11 cellular contexts compared by ENCODE assay signal in the genomic region with DNA sequence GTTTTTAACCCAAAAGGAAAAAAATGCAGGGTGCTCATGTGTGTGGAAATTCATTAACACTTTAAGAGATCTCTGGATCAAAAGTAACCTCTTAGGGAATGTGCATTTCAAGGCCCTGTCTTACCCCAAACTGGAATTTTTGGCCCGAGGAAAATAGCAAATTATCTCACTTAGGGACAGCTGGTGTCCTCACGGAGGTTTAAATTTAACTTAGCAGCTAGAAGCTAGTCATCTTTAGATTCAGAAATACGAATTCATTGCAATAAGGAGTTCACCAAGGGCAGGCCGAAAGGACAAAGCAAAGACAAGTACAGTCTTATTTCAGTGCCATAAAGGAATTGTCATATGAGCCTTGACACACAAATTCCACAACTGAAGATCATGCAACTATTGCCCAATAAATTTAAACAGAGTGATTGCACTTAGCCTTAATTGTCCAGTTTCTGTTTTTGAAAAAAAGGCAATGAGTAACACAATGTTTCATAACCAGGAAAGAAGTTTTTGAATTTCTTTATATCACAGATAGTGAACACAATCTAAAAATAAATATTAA. TPM values are rescaled to one million over a fixed set of nuclear protein-coding genes. Genes with fewer than 3 reads are reported as not detected.
DNase-seq lines count a peak whose midpoint lies in the region; ATAC-seq, FAIRE-seq and TF ChIP-seq lines count a peak whose summit lies in the region.
"Had no signal": no experiment of that assay in that cellular context is flagged by ENCODE, and none has a peak within 500 bp of the region (broad histone marks: within the 10 kb centered on the region; RNA-seq: fewer than 3 reads in every experiment).

No MANE protein-coding gene starts in this region.

- H3K27me3 ChIP-seq in spleen (replicated peaks in 1 of 7): no peaks in the 10 kb centered on the region

- H3K36me3 ChIP-seq in spleen: no peaks in the 10 kb centered on the region

- no peaks in the 10 kb centered on the region for H3K4me1 Mint-ChIP-seq in activated CD4-positive, alpha-beta T cell treated with anti-CD3 and anti-CD28 coated beads for 36 hours
- H3K4me1 Mint-ChIP-seq: stimulated activated naive B cell treated with anti-CD40 and anti-IgM and Interleukin-4, amounts not matched to agents 10 μg/mL and 1 μg/mL and 100 μg/mL, for 72 hours had no signal

- POLR2A ChIA-PET in activated CD4-positive, alpha-beta T cell treated with anti-CD3 and anti-CD28 coated beads for 36 hours (lab: Charles Lee): no interaction called here

- peaks cover 0 to 9% (median 0%) of the 10 kb centered on the region in 6 donors for H3K4me1 ChIP-seq in spleen

- H3K9me3 ChIP-seq in spleen: no peaks in the 10 kb centered on the region

- H3K27me3 Mint-ChIP-seq in activated CD4-positive, alpha-beta T cell treated with anti-CD3 and anti-CD28 coated beads for 36 hours: no peaks in the 10 kb centered on the region
- H3K27me3 Mint-ChIP-seq: stimulated activated naive B cell treated with anti-CD40 and anti-IgM and Interleukin-4, amounts not matched to agents 10 μg/mL and 1 μg/mL and 100 μg/mL, for 72 hours had no signal

- FAIRE-seq in H54 (lab: Jason Lieb, UNC): peak; percentile 93

- no peak overlapping the region for H3K4me3 ChIP-seq in spleen

- no peaks in the 10 kb centered on the region for H3K36me3 Mint-ChIP-seq in activated CD4-positive, alpha-beta T cell treated with anti-CD3 and anti-CD28 coated beads for 36 hours (ENCODE audit: low read depth)
- H3K36me3 Mint-ChIP-seq: stimulated activated naive B cell treated with anti-CD40 and anti-IgM and Interleukin-4, amounts not matched to agents 10 μg/mL and 1 μg/mL and 100 μg/mL, for 72 hours had no signal

- H3K4me3 Mint-ChIP-seq in activated CD4-positive, alpha-beta T cell treated with anti-CD3 and anti-CD28 coated beads for 36 hours: no peak overlapping the region
- H3K4me3 Mint-ChIP-seq: stimulated activated naive B cell treated with anti-CD40 and anti-IgM and Interleukin-4, amounts not matched to agents 10 μg/mL and 1 μg/mL and 100 μg/mL, for 72 hours had no signal

- H3K27ac Mint-ChIP-seq in activated CD4-positive, alpha-beta T cell treated with anti-CD3 and anti-CD28 coated beads for 36 hours: no peak overlapping the region
- H3K27ac Mint-ChIP-seq: stimulated activated naive B cell treated with anti-CD40 and anti-IgM and Interleukin-4, amounts not matched to agents 10 μg/mL and 1 μg/mL and 100 μg/mL, for 72 hours had no signal

- intact Hi-C loops in left ventricle myocardium superior (cut with micrococcal nuclease): no loop called here
- intact Hi-C loops in spleen (cut with DNase I; ENCODE audit: low total_unique reads): no loop called here
- intact Hi-C loops in activated CD4-positive, alpha-beta T cell treated with anti-CD3 and anti-CD28 coated beads for 36 hours (cut with DNase I, micrococcal nuclease): no loop called here

- H3K27ac ChIP-seq in VCaP (peak overlapping the region; percentile 6; the same call in 1 of the 2 replicates), spleen (peak overlapping the region in 5 of 8 donors; percentile 9 to 57 (median 18))

- DNase-seq in H54 (ENCODE audit: insufficient read length, low spot score): no peak
- DNase-seq in left ventricle myocardium superior: no peak
- DNase-seq in spleen: no peak
- DNase-seq in mucosa of gallbladder (ENCODE audit: low spot score): no peak
- DNase-seq in activated CD4-positive, alpha-beta T cell treated with anti-CD3 and anti-CD28 coated beads for 36 hours: no peak
- no peak for DNase-seq in NCI-H2081 (lab: John Stamatoyannopoulos, UW)
- DNase-seq: activated T-cell treated with anti-CD3 and anti-CD28 coated beads for 4 hours; nucleus accumbens; stimulated activated naive B cell treated with anti-CD40 and anti-IgM and Interleukin-4, amounts not matched to agents 10 μg/mL and 1 μg/mL and 100 μg/mL, for 72 hours had no signal

- H3K9me3 Mint-ChIP-seq in activated CD4-positive, alpha-beta T cell treated with anti-CD3 and anti-CD28 coated beads for 36 hours (ENCODE audit: low read depth): peaks cover 2% of the 10 kb centered on the region
- H3K9me3 Mint-ChIP-seq: stimulated activated naive B cell treated with anti-CD40 and anti-IgM and Interleukin-4, amounts not matched to agents 10 μg/mL and 1 μg/mL and 100 μg/mL, for 72 hours had no signal

- CTCF ChIA-PET in activated CD4-positive, alpha-beta T cell treated with anti-CD3 and anti-CD28 coated beads for 36 hours (lab: Charles Lee): no interaction called here

- TF ChIP-seq CTCF in VCaP (conservative IDR thresholded peaks at IDR 0.05) (no peak), spleen (IDR thresholded peaks at IDR 0.05 in 8 of 11, conservative IDR thresholded peaks at IDR 0.05 in 3 of 11) (no peak)

- WGBS in spleen, 5 donors: 58 to 77% (median 69%) methylated on average over 4 of the region's 4 CpGs

- ATAC-seq in left ventricle myocardium superior (peak; percentile 72), HG03571 (IDR thresholded peaks at IDR 0.05; ENCODE audit: unreplicated experiment) (no peak)
- ATAC-seq in activated CD4-positive, alpha-beta T cell treated with anti-CD3 and anti-CD28 coated beads for 36 hours: no peak
- ATAC-seq: stimulated activated naive B cell treated with anti-CD40 and anti-IgM and Interleukin-4, amounts not matched to agents 10 μg/mL and 1 μg/mL and 100 μg/mL, for 72 hours had no signal

- TF ChIP-seq POLR2A in H54 (IDR thresholded peaks at IDR 0.05; ENCODE audit: low read depth, low read length) (no peak), spleen (IDR thresholded peaks at IDR 0.05) (no peak)

RNA-seq across cellular contexts. Expression of a gene that starts 22.4 kb away (rescaled TPM):
- 71.7 TPM for total RNA-seq in left ventricle myocardium superior
- 10 to 100 TPM in 6 of 7 donors, 1 to 10 TPM in 1; 5.9 to 53.7 (median 17.4) TPM for total RNA-seq in spleen
- polyA plus RNA-seq in spleen: 1 to 10 TPM; 1.1 to 2.5 (median 1.8) TPM
- total RNA-seq in mucosa of gallbladder: 44.1 TPM
- not detected for total RNA-seq in activated CD4-positive, alpha-beta T cell treated with anti-CD3 and anti-CD28 coated beads for 36 hours

Comparison
In these comparisons a context has a peak if more than half of its experiments do, and no peak if none do; other contexts are left out.
1. RNA of a gene that starts 22.4 kb away (total RNA-seq): 71.7 TPM in left ventricle myocardium superior (single experiment), 44.1 TPM in mucosa of gallbladder (single experiment) and 5.9 to 53.7 TPM in spleen; not detected in activated CD4-positive, alpha-beta T cell treated with anti-CD3 and anti-CD28 coated beads for 36 hours; every median in the first group is over 4 times any median in the second.